8 cellular contexts compared by ENCODE assay signal in the genomic region with DNA sequence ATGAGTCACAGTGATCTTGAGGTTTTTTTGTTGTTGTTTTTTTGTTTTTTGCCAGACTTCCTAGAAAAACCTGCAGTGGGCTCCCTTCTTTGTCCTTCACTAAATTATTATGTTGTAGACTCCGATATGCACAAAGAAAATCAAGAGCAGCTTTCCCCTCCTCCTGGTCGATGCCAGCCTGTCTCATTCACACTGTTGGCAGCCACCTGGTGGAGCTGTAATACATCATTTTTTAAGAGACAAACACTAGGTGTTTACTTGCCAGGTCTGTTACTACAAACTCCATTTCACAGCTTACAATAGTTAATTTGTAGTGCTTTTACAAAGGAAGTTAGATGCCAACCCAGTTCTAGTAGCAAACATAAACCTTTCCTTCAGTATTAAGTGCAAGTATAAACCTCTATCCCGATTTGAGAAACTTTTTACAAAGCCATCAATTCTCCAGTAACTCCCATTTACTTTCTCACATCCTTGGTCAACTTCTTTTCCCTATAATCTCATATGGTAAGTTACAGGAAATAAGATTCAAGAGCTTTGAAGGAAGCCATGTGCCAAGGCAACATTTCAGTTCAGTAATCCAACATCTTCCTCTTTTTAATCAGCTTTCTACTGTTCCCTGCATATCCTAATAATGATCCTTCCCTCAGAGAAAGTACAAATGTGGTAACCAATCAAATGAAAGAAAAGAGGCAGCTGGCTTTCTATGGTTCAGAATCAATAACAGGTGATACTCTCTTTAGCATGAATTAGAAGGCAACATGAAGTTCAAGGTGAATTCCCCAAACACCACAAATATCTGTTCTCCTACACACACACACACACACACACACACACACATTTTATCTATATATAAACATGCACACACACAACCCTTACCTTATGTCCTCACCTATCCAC. TPM values are rescaled to one million over a fixed set of nuclear protein-coding genes. Genes with fewer than 3 reads are reported as not detected.
DNase-seq lines count a peak whose midpoint lies in the region; ATAC-seq and TF ChIP-seq lines count a peak whose summit lies in the region.

No MANE protein-coding gene starts in this region.

- ATAC-seq in activated CD4-positive, CD25-positive, alpha-beta regulatory T cell treated with anti-CD3 and anti-CD28 coated beads, Interleukin-2, amount 50 U/mL, for 24 hours: peak; percentile 7 to 10
- ATAC-seq in HG03439 (IDR thresholded peaks at IDR 0.05; ENCODE audit: unreplicated experiment) (peak; percentile 5), GM18907 (IDR thresholded peaks at IDR 0.05; ENCODE audit: unreplicated experiment) (no peak)

- CTCF ChIA-PET in RWPE1 (lab: Yijun Ruan, JAX): interaction anchor here (0.5 to 1.3 kb wide), 9 partner anchors 10 to 294 kb away, joined by 3 to 8 read pairs (median 4); no protein-coding TSS in a partner anchor

- POLR2A ChIA-PET in RWPE1 (lab: Yijun Ruan, JAX; ENCODE audit: low non-redundant PET): no interaction called here

- DNase-seq in activated CD4-positive, CD25-positive, alpha-beta regulatory T cell treated with anti-CD3 and anti-CD28 coated beads, Interleukin-2, amount 50 U/mL, for 72 hours: no peak
- DNase-seq in RWPE1 (ENCODE audit: low spot score) (peak; percentile 57), cerebellar cortex (ENCODE audit: low spot score) (peak; percentile 44), renal cortical epithelial cell (ENCODE audit: low read depth) (peak; percentile 54), superior temporal gyrus (ENCODE audit: extremely low spot score) (no peak)

- H3K27ac ChIP-seq in RWPE1: no peak overlapping the region

- TF ChIP-seq CTCF in RWPE1 (conservative IDR thresholded peaks at IDR 0.05; ENCODE audit: low read depth): peak; percentile 71

RNA-seq across cellular contexts. Expression of a gene that starts 14.0 kb away (rescaled TPM):
- 78.8 and 97.2 TPM in 2 replicates for total RNA-seq in renal cortical epithelial cell

RNA-seq across cellular contexts. Expression of a gene that starts 14.1 kb away (rescaled TPM):
- 3.0 and 14.0 TPM in 2 replicates for total RNA-seq in renal cortical epithelial cell

Comparison
In these comparisons a context has a peak if more than half of its experiments do, and no peak if none do; other contexts are left out.
1. DNase-seq: peak in RWPE1 (single experiment), cerebellar cortex (single experiment) and renal cortical epithelial cell (single experiment); none in activated CD4-positive, CD25-positive, alpha-beta regulatory T cell treated with anti-CD3 and anti-CD28 coated beads, Interleukin-2, amount 50 U/mL, for 72 hours (single experiment) and superior temporal gyrus (single experiment).